10 cellular contexts compared by ENCODE assay signal in genomic region chrX:97089116-97089515, GRCh38.
"Had no signal": no experiment of that assay in that cellular context is flagged by ENCODE, and none has a peak within 500 bp of the region (broad histone marks: within the 10 kb centered on the region; RNA-seq: fewer than 3 reads in every experiment).

No MANE protein-coding gene starts in this region.

- H3K27me3 Mint-ChIP-seq: IgD-negative memory B cell had no signal

- H3K9me3 Mint-ChIP-seq: GM23338, H9, IgD-negative memory B cell had no signal

- H3K4me3 Mint-ChIP-seq: GM23338, H9, IgD-negative memory B cell had no signal

- H3K4me3 ChIP-seq: GM23338 had no signal

- H3K4me1 Mint-ChIP-seq: IgD-negative memory B cell had no signal

- FAIRE-seq: H1, H54, HepG2 had no signal

- DNase-seq: H9, HCEC 1CT, KBM-7 had no signal

- H3K9ac ChIP-seq: KMS-11 had no signal

- ATAC-seq: GM23338, HepG2 had no signal

- H3K27ac ChIP-seq: HL-60, KMS-11 had no signal

- H3K27ac Mint-ChIP-seq: GM23338, H9, IgD-negative memory B cell had no signal

- H3K4me2 ChIP-seq: GM23338, KMS-11 had no signal

- H2AFZ ChIP-seq: GM23338 had no signal
